In genomic region chr3:64215084-64215483, GRCh38 we compare ENCODE assay signal across 15 cellular contexts. TPM values are rescaled to one million over a fixed set of nuclear protein-coding genes. Genes with fewer than 3 reads are reported as not detected.
DNase-seq lines count a peak whose midpoint lies in the region; ATAC-seq and TF ChIP-seq lines count a peak whose summit lies in the region.
"Had no signal": no experiment of that assay in that cellular context is flagged by ENCODE, and none has a peak within 500 bp of the region (broad histone marks: within the 10 kb centered on the region; RNA-seq: fewer than 3 reads in every experiment).

No MANE protein-coding gene starts in this region.

- H3K4me1 ChIP-seq in heart right ventricle (peaks cover 12 to 90% (median 62%) of the 10 kb centered on the region in 9 donors), sigmoid colon (peaks cover 0 to 99% (median 94%) of the 10 kb centered on the region in 4 donors), OCI-LY7 (ENCODE audit: insufficient read depth, low read length, poor library complexity, severe bottlenecking) (no peaks in the 10 kb centered on the region)
- H3K4me1 ChIP-seq: HAP-1, parathyroid adenoma had no signal

- no TSS peak for BruUV-seq in OCI-LY7 (replicated peaks; lab: Mats Ljungman, UMichigan)

- no peak for TF ChIP-seq EP300 in sigmoid colon (IDR thresholded peaks at IDR 0.05)

- CTCF ChIA-PET in OCI-LY7 (lab: Charles Lee; ENCODE audit: unreplicated experiment): no interaction called here

- TF ChIP-seq POLR2A in sigmoid colon (IDR thresholded peaks at IDR 0.05): no peak

- intact Hi-C loops in Right ventricle myocardium inferior (cut with DNase I): no loop called here
- intact Hi-C loops in left cardiac atrium (cut with DNase I): no loop called here
- intact Hi-C loops in heart right ventricle (cut with DNase I): loop anchor here in 1 of 10 donors (5.0 kb wide), 1 partner anchor 43 kb away; no protein-coding TSS in a partner anchor
- intact Hi-C loops in sigmoid colon (cut with DNase I): no loop called here
- intact Hi-C loops in OCI-LY7 (cut with micrococcal nuclease; ENCODE audit: unreplicated experiment): no loop called here

- H3K27ac ChIP-seq in heart right ventricle (peak overlapping the region in 9 of 10 donors; percentile 26 to 87 (median 77)), sigmoid colon (peak overlapping the region; percentile 70 to 90 (median 87)), OCI-LY7 (ENCODE audit: low read depth, low read length, poor library complexity, severe bottlenecking) (no peak overlapping the region)

- H3K79me2 ChIP-seq in OCI-LY7 (ENCODE audit: insufficient read depth, low read depth, low read length): no peaks in the 10 kb centered on the region
- H3K79me2 ChIP-seq: parathyroid adenoma had no signal

- no peaks in the 10 kb centered on the region for H3K9me3 ChIP-seq in heart right ventricle
- no peaks in the 10 kb centered on the region for H3K9me3 ChIP-seq in sigmoid colon
- H3K9me3 ChIP-seq in OCI-LY7 (ENCODE audit: low read length): no peaks in the 10 kb centered on the region
- H3K9me3 ChIP-seq: HAP-1 had no signal

- H3K4me3 ChIP-seq in heart right ventricle (peak overlapping the region in 5 of 10 donors; percentile 20 to 42 (median 34)), sigmoid colon (no peak overlapping the region), OCI-LY7 (ENCODE audit: low read depth, low read length, poor library complexity, severe bottlenecking) (no peak overlapping the region)
- H3K4me3 ChIP-seq: HAP-1, K562 had no signal

- H3K9me2 ChIP-seq in OCI-LY7 (ENCODE audit: insufficient read depth, low read length): no peaks in the 10 kb centered on the region

- H3K36me3 ChIP-seq in heart right ventricle (no peaks in the 10 kb centered on the region), sigmoid colon (no peaks in the 10 kb centered on the region), OCI-LY7 (ENCODE audit: insufficient read depth, low read length) (no peaks in the 10 kb centered on the region)
- H3K36me3 ChIP-seq: HAP-1 had no signal

- POLR2A ChIA-PET in OCI-LY7 (lab: Charles Lee): interaction anchor here (0.6 to 1.6 kb wide), 2 partner anchors 9 to 295 kb away, joined by 3 to 6 read pairs; no protein-coding TSS in a partner anchor

- no peak for DNase-seq in Right ventricle myocardium inferior (ENCODE audit: missing footprints)
- no peak for DNase-seq in left cardiac atrium
- no peak for DNase-seq in heart right ventricle
- DNase-seq in sigmoid colon: no peak
- DNase-seq in NCI-H2029 (lab: John Stamatoyannopoulos, UW): no peak
- no peak for DNase-seq in GM20000 (ENCODE audit: low spot score)
- DNase-seq in OCI-LY7 (ENCODE audit: low spot score): no peak
- DNase-seq: 8988T; activated naive CD4-positive, alpha-beta T cell treated with anti-CD3 and anti-CD28 coated beads for 36 hours; NCI-H146; NCI-H510A had no signal

- H4K20me1 ChIP-seq in OCI-LY7 (ENCODE audit: insufficient read depth, low read length): no peaks in the 10 kb centered on the region

- H3K27me3 ChIP-seq in heart right ventricle: no peaks in the 10 kb centered on the region
- no peaks in the 10 kb centered on the region for H3K27me3 ChIP-seq in sigmoid colon

- ATAC-seq in Right ventricle myocardium inferior (peak; percentile 49), left cardiac atrium (no peak), heart right ventricle (peak in 1 of 8 donors; percentile 13), HG03460 (IDR thresholded peaks at IDR 0.05; ENCODE audit: unreplicated experiment) (no peak)
- ATAC-seq: K562 had no signal

- 79 to 82% methylated on average over 2 of the region's 2 CpGs for WGBS in heart right ventricle, 2 donors
- WGBS in sigmoid colon, 2 donors: 79% methylated on average over 2 of the region's 2 CpGs

- no peak overlapping the region for H2AFZ ChIP-seq in OCI-LY7 (ENCODE audit: low read length)
- H2AFZ ChIP-seq: parathyroid adenoma had no signal

- no peak overlapping the region for H3K4me2 ChIP-seq in OCI-LY7 (ENCODE audit: low read length)

- TF ChIP-seq CTCF in heart right ventricle (IDR thresholded peaks at IDR 0.05): no peak
- no peak for TF ChIP-seq CTCF in sigmoid colon (IDR thresholded peaks at IDR 0.05)
- TF ChIP-seq CTCF in GM20000 (IDR thresholded peaks at IDR 0.05; ENCODE audit: extremely low read depth, missing control alignments): no peak
- TF ChIP-seq CTCF in OCI-LY7 (conservative IDR thresholded peaks at IDR 0.05; ENCODE audit: low read length): no peak

RNA-seq across cellular contexts. Expression of gene PRICKLE2, which starts 10.2 kb away (rescaled TPM):
- 7.7 TPM for total RNA-seq in Right ventricle myocardium inferior
- total RNA-seq in left cardiac atrium: 10 to 100 TPM; 21.0 to 21.9 TPM
- 10 to 100 TPM in 4 of 10 donors, 1 to 10 TPM in 6; 6.4 to 12.2 (median 8.4) TPM for total RNA-seq in heart right ventricle
- 1 to 10 TPM; 1.8 to 1.9 TPM for polyA plus RNA-seq in heart right ventricle
- 10 to 100 TPM; 61.1 to 96.7 (median 69.9) TPM for total RNA-seq in sigmoid colon
- 1 to 10 TPM in 2 of 3 donors, under 1 TPM in 1; 0.69 to 3.4 (median 1.2) TPM for polyA plus RNA-seq in sigmoid colon
- 1.3 and 2.0 TPM in 2 replicates for total RNA-seq in OCI-LY7 (2014; rRNA removed; shearing (Covaris generic))
- 2.3 and 3.9 TPM in 2 replicates for total RNA-seq in OCI-LY7 (2022)
- polyA plus RNA-seq: K562 had no signal
